ENCODE assay signal across 20 cellular contexts in the genomic region with DNA sequence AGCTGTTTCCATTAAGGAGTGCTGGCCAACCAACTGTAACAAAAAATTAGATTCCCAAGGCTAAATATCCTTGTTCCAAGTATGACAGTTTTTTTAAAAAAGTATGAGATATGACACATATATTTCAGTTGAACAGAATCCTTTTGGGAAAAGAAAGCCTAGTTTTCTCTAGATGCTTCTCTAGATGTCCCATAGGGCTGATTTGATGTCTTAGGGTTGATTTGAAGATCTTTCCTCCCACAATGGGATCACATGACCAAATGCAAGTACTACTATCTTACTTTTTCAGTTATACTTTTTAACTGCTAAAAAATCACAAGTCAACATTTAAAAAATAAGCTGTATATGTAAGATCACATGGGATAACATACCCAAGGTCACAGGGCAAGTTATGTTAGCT. TPM values are rescaled to one million over a fixed set of nuclear protein-coding genes. Genes with fewer than 3 reads are reported as not detected.
DNase-seq lines count a peak whose midpoint lies in the region; ATAC-seq, FAIRE-seq and TF ChIP-seq lines count a peak whose summit lies in the region.
"Had no signal": no experiment of that assay in that cellular context is flagged by ENCODE, and none has a peak within 500 bp of the region (broad histone marks: within the 10 kb centered on the region; RNA-seq: fewer than 3 reads in every experiment).

No MANE protein-coding gene starts in this region.

- in situ Hi-C loops in HepG2 (cut with HindIII; ENCODE audit: extremely low pct_ligation_motif_present, low pct_unique_long_range_greater_than_20kb) = no loop called here

- H3K4me3 ChIP-seq in liver (ENCODE audit: low read depth in 1 of 3, low read length in 3 of 3) (peak overlapping the region; percentile 56 to 98 (median 76)), HepG2 (replicated peaks in 1 of 3; ENCODE audit: insufficient read depth in 1 of 3, low read depth in 2 of 3, low read length in 3 of 3) (no peak overlapping the region)

- CTCF ChIA-PET in HepG2 (lab: Yijun Ruan, JAX; ENCODE audit: low intra/inter-chr PET ratio, low total read pairs) = no interaction called here

- H3K9ac ChIP-seq in liver (ENCODE audit: low read depth in 1 of 2, low read length in 2 of 2) = peak overlapping the region; percentile 11 to 30
- no peak overlapping the region for H3K9ac ChIP-seq in HepG2 (ENCODE audit: insufficient read depth, low read depth, low read length)

- no peaks in the 10 kb centered on the region for H3K9me3 Mint-ChIP-seq in activated T-helper 17 cell treated with anti-CD3 and anti-CD28 coated beads, Interleukin-2, amount 50 U/mL, for 72 hours
- peaks cover 6% of the 10 kb centered on the region for H3K9me3 Mint-ChIP-seq in glutamatergic neuron (ENCODE audit: unreplicated experiment)

- peak overlapping the region; percentile 95 for H3K4me3 Mint-ChIP-seq in activated T-helper 17 cell treated with anti-CD3 and anti-CD28 coated beads, Interleukin-2, amount 50 U/mL, for 72 hours
- no peak overlapping the region for H3K4me3 Mint-ChIP-seq in glutamatergic neuron (ENCODE audit: unreplicated experiment)

- no peaks in the 10 kb centered on the region for H3K9me3 ChIP-seq in liver (ENCODE audit: control insufficient read depth in 4 of 4, low read length in 3 of 4)
- no peaks in the 10 kb centered on the region for H3K9me3 ChIP-seq in HepG2 (ENCODE audit: low read length)
- H3K9me3 ChIP-seq: esophagus muscularis mucosa, heart left ventricle had no signal

- H3K79me2 ChIP-seq in HepG2 (ENCODE audit: insufficient read depth, low read length) = peaks cover 79% of the 10 kb centered on the region

- intact Hi-C loops in HepG2 (cut with micrococcal nuclease; ENCODE audit: unreplicated experiment) = loop anchor here (10.0 kb wide), 1 partner anchor 884 kb away; the partner anchor contains the start of gene HBP1

- BruUV-seq in HepG2 (replicated peaks; lab: Mats Ljungman, UMichigan) = no TSS peak

- H3K27ac ChIP-seq in liver (ENCODE audit: low read depth in 1 of 2, low read length in 2 of 2) (peak overlapping the region; percentile 33 to 38), HepG2 (ENCODE audit: extremely low read length, insufficient read depth, low read length) (no peak overlapping the region)
- H3K27ac ChIP-seq: esophagus muscularis mucosa had no signal

- peaks cover 13% of the 10 kb centered on the region; the same call in 1 of the 2 replicates for H4K20me1 ChIP-seq in HepG2 (ENCODE audit: insufficient read depth, low read length)

- peaks cover 2 to 45% (median 12%) of the 10 kb centered on the region in 4 donors for H3K36me3 ChIP-seq in liver (ENCODE audit: control insufficient read depth in 4 of 4, insufficient read depth in 3 of 4, low read depth in 1 of 4, low read length in 3 of 4)
- peaks cover 1 to 13% of the 10 kb centered on the region in 2 experiments; a peak in 2 of 5 replicates for H3K36me3 ChIP-seq in HepG2 (replicated peaks in 1 of 2; ENCODE audit: control insufficient read depth in 1 of 2, insufficient read depth in 2 of 2, low read length in 2 of 2)

- DNase-seq in HepG2 (ENCODE audit: low spot score) (no peak), glutamatergic neuron (no peak), 8988T (no peak), NOMO-1 treated with dmso at 0.1 percent for 144 hours (lab: John Stamatoyannopoulos, UW; ENCODE audit: unreplicated experiment) (no peak), amygdala (lab: John Stamatoyannopoulos, UW) (no peak)
- DNase-seq: activated CD4-positive, alpha-beta T cell treated with anti-CD3 and anti-CD28 coated beads for 1 hour; dermis blood vessel endothelial cell; GF-D8; heart left ventricle; islet precursor cell; NCI-H1694; NCI-H226; retina; SIG-M5 had no signal

- no peak overlapping the region for H3K4me2 ChIP-seq in HepG2 (ENCODE audit: low read depth, low read length)

- FAIRE-seq in HepG2 (lab: Jason Lieb, UNC) = no peak
- FAIRE-seq: D721Med had no signal

- ATAC-seq in HepG2 (no peak), GM19455 (IDR thresholded peaks at IDR 0.05; ENCODE audit: unreplicated experiment) (no peak)
- ATAC-seq in activated T-helper 17 cell treated with anti-CD3 and anti-CD28 coated beads, Interleukin-2, amount 50 U/mL, for 72 hours (replicated peaks) = no peak
- ATAC-seq: HCT116, heart left ventricle had no signal

- peaks cover 91% of the 10 kb centered on the region for H3K36me3 Mint-ChIP-seq in activated T-helper 17 cell treated with anti-CD3 and anti-CD28 coated beads, Interleukin-2, amount 50 U/mL, for 72 hours (ENCODE audit: low read depth)
- no peaks in the 10 kb centered on the region for H3K36me3 Mint-ChIP-seq in glutamatergic neuron (ENCODE audit: unreplicated experiment)

- H2AFZ ChIP-seq in HepG2 (ENCODE audit: low read length) = no peak overlapping the region

- H3K4me1 ChIP-seq in liver (ENCODE audit: control insufficient read depth in 4 of 4, insufficient read depth in 4 of 4, low read length in 3 of 4) (peaks cover 3 to 27% (median 11%) of the 10 kb centered on the region in 4 donors), HepG2 (ENCODE audit: insufficient read depth, low read length) (peaks cover 44% of the 10 kb centered on the region)

- TF ChIP-seq CTCF in liver (IDR thresholded peaks at IDR 0.05; ENCODE audit: low read depth, low read length, missing input control) (no peak), HepG2 (CRISPR knock-in tag; IDR thresholded peaks at IDR 0.05) (no peak), glutamatergic neuron (IDR thresholded peaks at IDR 0.05; ENCODE audit: partially characterized antibody, unreplicated experiment) (no peak)

- TF ChIP-seq EP300 in HepG2 (IDR thresholded peaks at IDR 0.05; ENCODE audit: low read depth in 2 of 2, low read length in 2 of 2) (no peak), HepG2 (CRISPR knock-in tag; IDR thresholded peaks at IDR 0.05; ENCODE audit: borderline replicate concordance) (no peak)

- TF ChIP-seq POLR2A in HepG2 (IDR thresholded peaks at IDR 0.05; ENCODE audit: insufficient read depth in 1 of 2, low read depth in 2 of 2, low read length in 2 of 2) = no peak

- H3K27ac Mint-ChIP-seq in activated T-helper 17 cell treated with anti-CD3 and anti-CD28 coated beads, Interleukin-2, amount 50 U/mL, for 72 hours = peak overlapping the region; percentile 85
- peak overlapping the region; percentile 17 for H3K27ac Mint-ChIP-seq in glutamatergic neuron (ENCODE audit: unreplicated experiment)

- POLR2A ChIA-PET in HepG2 (lab: Yijun Ruan, JAX) = interaction anchor here (1.2 kb wide), 1 partner anchor 11 kb away, joined by 4 read pairs; no protein-coding TSS in a partner anchor

- H3K27me3 ChIP-seq in liver (ENCODE audit: control insufficient read depth in 4 of 4, insufficient read depth in 4 of 4, low read length in 3 of 4) = no peaks in the 10 kb centered on the region
- no peaks in the 10 kb centered on the region for H3K27me3 ChIP-seq in HepG2 (ENCODE audit: control insufficient read depth in 1 of 2, insufficient read depth in 2 of 2, low read length in 2 of 2)
- H3K27me3 ChIP-seq: esophagus muscularis mucosa, heart left ventricle had no signal

- H3K4me1 Mint-ChIP-seq in activated T-helper 17 cell treated with anti-CD3 and anti-CD28 coated beads, Interleukin-2, amount 50 U/mL, for 72 hours = peaks cover 35% of the 10 kb centered on the region
- H3K4me1 Mint-ChIP-seq in glutamatergic neuron (ENCODE audit: low read depth, unreplicated experiment) = peaks cover 26% of the 10 kb centered on the region

- H3K27me3 Mint-ChIP-seq in activated T-helper 17 cell treated with anti-CD3 and anti-CD28 coated beads, Interleukin-2, amount 50 U/mL, for 72 hours = no peaks in the 10 kb centered on the region
- peaks cover 11% of the 10 kb centered on the region for H3K27me3 Mint-ChIP-seq in glutamatergic neuron (ENCODE audit: unreplicated experiment)

- TF ChIP-seq RAD21 in liver (IDR thresholded peaks at IDR 0.05) (no peak), HepG2 (CRISPR knock-in tag; IDR thresholded peaks at IDR 0.05) (no peak)

TF ChIP-seq in liver, 16 proteins besides CTCF, POLR2A, EP300 and RAD21 (continues in another document):
- TF ChIP-seq RXRA (IDR thresholded peaks at IDR 0.05) = no peak

TF ChIP-seq in HepG2, 621 proteins besides CTCF, POLR2A, EP300 and RAD21 (continues in another document):
- no peak for TF ChIP-seq ZNF232 (CRISPR knock-in tag; IDR thresholded peaks at IDR 0.05; ENCODE audit: borderline replicate concordance)
- TF ChIP-seq NPAS2 (CRISPR knock-in tag; IDR thresholded peaks at IDR 0.05; ENCODE audit: borderline replicate concordance) = no peak
- TF ChIP-seq BORCS8-MEF2B (CRISPR knock-in tag; IDR thresholded peaks at IDR 0.05) = no peak
- no peak for TF ChIP-seq TOE1 (CRISPR knock-in tag; IDR thresholded peaks at IDR 0.05)

RNA-seq across cellular contexts. Expression of gene NAMPT, which starts 3.7 kb away (rescaled TPM):
- total RNA-seq in liver = 100 to 1,000 TPM in 1 of 2 donors, 10 to 100 TPM in 1; 20.8 to 444 TPM
- polyA plus RNA-seq in liver = 100 to 1,000 TPM; 134 to 185 TPM
- total RNA-seq in HepG2 (2016; rRNA removed; fragmentation: Illumina TruSeq; extraction: Trizol) = 67.7 and 105 TPM in 2 replicates
- total RNA-seq in HepG2 (2016; cell fraction: cytosol; rRNA removed; fragmentation: Illumina TruSeq; extraction: Trizol; ENCODE audit: low read depth) = 13.0 and 13.4 TPM in 2 replicates
- 64.2 and 94.5 TPM in 2 replicates for total RNA-seq in HepG2 (2016; cell fraction: insoluble cytoplasmic fraction; rRNA removed; fragmentation: Illumina TruSeq; extraction: Trizol)
- total RNA-seq in HepG2 (2016; cell fraction: membrane; rRNA removed; fragmentation: Illumina TruSeq; extraction: Trizol) = 33.7 and 41.5 TPM in 2 replicates
- 43.1 and 45.4 TPM in 2 replicates for total RNA-seq in HepG2 (2016; cell fraction: nucleus; rRNA removed; fragmentation: Illumina TruSeq; extraction: Trizol)
- 10.4 and 15.8 TPM in 2 replicates for polyA plus RNA-seq in HepG2 (2011; rRNA removed)
- 6.9 and 10.2 TPM in 2 replicates for polyA plus RNA-seq in HepG2 (2011; cell fraction: cytosol; rRNA removed)
- 4.5 and 9.2 TPM in 2 replicates for polyA plus RNA-seq in HepG2 (2011; cell fraction: nucleus; rRNA removed)
- 32.6 and 38.7 TPM in 2 replicates for polyA plus RNA-seq in HepG2 (2012)
- 7.8 and 8.1 TPM in 2 replicates for polyA plus RNA-seq in HepG2 (2016; cell fraction: cytosol; fragmentation: Illumina TruSeq; extraction: Trizol; ENCODE audit: low read depth)
- 74.3 and 76.8 TPM in 2 replicates for polyA plus RNA-seq in HepG2 (2016; cell fraction: insoluble cytoplasmic fraction; fragmentation: Illumina TruSeq; extraction: Trizol; ENCODE audit: low read depth)
- 14.5 and 16.2 TPM in 2 replicates for polyA plus RNA-seq in HepG2 (2016; cell fraction: membrane; fragmentation: Illumina TruSeq; extraction: Trizol; ENCODE audit: low read depth)
- 23.2 and 29.2 TPM in 2 replicates for polyA plus RNA-seq in HepG2 (2016; cell fraction: nucleus; fragmentation: Illumina TruSeq; extraction: Trizol; ENCODE audit: insufficient read depth, low read depth)
- 7.5 and 29.2 TPM in 2 replicates for polyA minus RNA-seq in HepG2 (2011; rRNA and poly(A)+ RNA removed; ENCODE audit: low replicate concordance)
- polyA minus RNA-seq in HepG2 (2011; cell fraction: cytosol; rRNA and poly(A)+ RNA removed) = 43.6 and 50.5 TPM in 2 replicates
- polyA minus RNA-seq in HepG2 (2011; cell fraction: nucleus; rRNA and poly(A)+ RNA removed) = 56.3 and 66.5 TPM in 2 replicates
- total RNA-seq in activated T-helper 17 cell treated with anti-CD3 and anti-CD28 coated beads, Interleukin-2, amount 50 U/mL, for 72 hours = 100 to 1,000 TPM; 296 to 469 TPM
- total RNA-seq in glutamatergic neuron (ENCODE audit: unreplicated experiment) = 48.4 TPM

Comparison
In these comparisons a context has a peak if more than half of its experiments do, and no peak if none do; other contexts are left out.
1. H3K4me3 ChIP-seq: peak in liver (3 of 3); none in HepG2 (0 of 3).